Comparison of ENCODE assay signal across 1 cellular context in genomic region chr7:150473902-150474301, GRCh38.
TF ChIP-seq lines count a peak whose summit lies in the region.

No MANE protein-coding gene starts in this region.

TF ChIP-seq in K562, 482 proteins besides CTCF, POLR2A, EP300 and RAD21:
- no peak for TF ChIP-seq ETV6 (IDR thresholded peaks at IDR 0.05; ENCODE audit: borderline replicate concordance in 1 of 2, low read depth in 2 of 2, low read length in 1 of 2)
- TF ChIP-seq ETV6 (CRISPR knock-in tag; IDR thresholded peaks at IDR 0.05; ENCODE audit: borderline replicate concordance): no peak
- TF ChIP-seq CTCFL (IDR thresholded peaks at IDR 0.05; ENCODE audit: borderline replicate concordance, insufficient read depth, low read depth, low read length, poor library complexity, severe bottlenecking): peak; percentile 59
- no peak for TF ChIP-seq TEAD4 (IDR thresholded peaks at IDR 0.05; ENCODE audit: low read length)
- no peak for TF ChIP-seq TEAD4 (CRISPR knock-in tag; IDR thresholded peaks at IDR 0.05; ENCODE audit: borderline replicate concordance)
